Comparison of ENCODE assay signal across 2 cellular contexts in genomic region chr10:103544657-103545310, GRCh38.
TF ChIP-seq lines count a peak whose summit lies in the region.

No MANE protein-coding gene starts in this region.

TF ChIP-seq in liver, 16 proteins besides CTCF, POLR2A, EP300 and RAD21 (continued from another document):
- TF ChIP-seq, protein P1, sequence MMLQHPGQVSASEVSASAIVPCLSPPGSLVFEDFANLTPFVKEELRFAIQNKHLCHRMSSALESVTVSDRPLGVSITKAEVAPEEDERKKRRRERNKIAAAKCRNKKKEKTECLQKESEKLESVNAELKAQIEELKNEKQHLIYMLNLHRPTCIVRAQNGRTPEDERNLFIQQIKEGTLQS (IDR thresholded peaks at IDR 0.05), result no peak
- TF ChIP-seq, protein P2, sequence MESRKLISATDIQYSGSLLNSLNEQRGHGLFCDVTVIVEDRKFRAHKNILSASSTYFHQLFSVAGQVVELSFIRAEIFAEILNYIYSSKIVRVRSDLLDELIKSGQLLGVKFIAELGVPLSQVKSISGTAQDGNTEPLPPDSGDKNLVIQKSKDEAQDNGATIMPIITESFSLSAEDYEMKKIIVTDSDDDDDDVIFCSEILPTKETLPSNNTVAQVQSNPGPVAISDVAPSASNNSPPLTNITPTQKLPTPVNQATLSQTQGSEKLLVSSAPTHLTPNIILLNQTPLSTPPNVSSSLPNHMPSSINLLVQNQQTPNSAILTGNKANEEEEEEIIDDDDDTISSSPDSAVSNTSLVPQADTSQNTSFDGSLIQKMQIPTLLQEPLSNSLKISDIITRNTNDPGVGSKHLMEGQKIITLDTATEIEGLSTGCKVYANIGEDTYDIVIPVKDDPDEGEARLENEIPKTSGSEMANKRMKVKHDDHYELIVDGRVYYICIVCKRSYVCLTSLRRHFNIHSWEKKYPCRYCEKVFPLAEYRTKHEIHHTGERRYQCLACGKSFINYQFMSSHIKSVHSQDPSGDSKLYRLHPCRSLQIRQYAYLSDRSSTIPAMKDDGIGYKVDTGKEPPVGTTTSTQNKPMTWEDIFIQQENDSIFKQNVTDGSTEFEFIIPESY (IDR thresholded peaks at IDR 0.05), result no peak
- no peak for TF ChIP-seq HNF4G (IDR thresholded peaks at IDR 0.05)
- no peak for TF ChIP-seq NR2F2 (IDR thresholded peaks at IDR 0.05)
- no peak for TF ChIP-seq JUND (IDR thresholded peaks at IDR 0.05)
- TF ChIP-seq, protein P3, sequence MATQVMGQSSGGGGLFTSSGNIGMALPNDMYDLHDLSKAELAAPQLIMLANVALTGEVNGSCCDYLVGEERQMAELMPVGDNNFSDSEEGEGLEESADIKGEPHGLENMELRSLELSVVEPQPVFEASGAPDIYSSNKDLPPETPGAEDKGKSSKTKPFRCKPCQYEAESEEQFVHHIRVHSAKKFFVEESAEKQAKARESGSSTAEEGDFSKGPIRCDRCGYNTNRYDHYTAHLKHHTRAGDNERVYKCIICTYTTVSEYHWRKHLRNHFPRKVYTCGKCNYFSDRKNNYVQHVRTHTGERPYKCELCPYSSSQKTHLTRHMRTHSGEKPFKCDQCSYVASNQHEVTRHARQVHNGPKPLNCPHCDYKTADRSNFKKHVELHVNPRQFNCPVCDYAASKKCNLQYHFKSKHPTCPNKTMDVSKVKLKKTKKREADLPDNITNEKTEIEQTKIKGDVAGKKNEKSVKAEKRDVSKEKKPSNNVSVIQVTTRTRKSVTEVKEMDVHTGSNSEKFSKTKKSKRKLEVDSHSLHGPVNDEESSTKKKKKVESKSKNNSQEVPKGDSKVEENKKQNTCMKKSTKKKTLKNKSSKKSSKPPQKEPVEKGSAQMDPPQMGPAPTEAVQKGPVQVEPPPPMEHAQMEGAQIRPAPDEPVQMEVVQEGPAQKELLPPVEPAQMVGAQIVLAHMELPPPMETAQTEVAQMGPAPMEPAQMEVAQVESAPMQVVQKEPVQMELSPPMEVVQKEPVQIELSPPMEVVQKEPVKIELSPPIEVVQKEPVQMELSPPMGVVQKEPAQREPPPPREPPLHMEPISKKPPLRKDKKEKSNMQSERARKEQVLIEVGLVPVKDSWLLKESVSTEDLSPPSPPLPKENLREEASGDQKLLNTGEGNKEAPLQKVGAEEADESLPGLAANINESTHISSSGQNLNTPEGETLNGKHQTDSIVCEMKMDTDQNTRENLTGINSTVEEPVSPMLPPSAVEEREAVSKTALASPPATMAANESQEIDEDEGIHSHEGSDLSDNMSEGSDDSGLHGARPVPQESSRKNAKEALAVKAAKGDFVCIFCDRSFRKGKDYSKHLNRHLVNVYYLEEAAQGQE (IDR thresholded peaks at IDR 0.05), result no peak
- TF ChIP-seq EGR1 (IDR thresholded peaks at IDR 0.05; ENCODE audit: low read depth in 2 of 2), result no peak
- no peak for TF ChIP-seq SP1 (IDR thresholded peaks at IDR 0.05)
- TF ChIP-seq, protein P4, sequence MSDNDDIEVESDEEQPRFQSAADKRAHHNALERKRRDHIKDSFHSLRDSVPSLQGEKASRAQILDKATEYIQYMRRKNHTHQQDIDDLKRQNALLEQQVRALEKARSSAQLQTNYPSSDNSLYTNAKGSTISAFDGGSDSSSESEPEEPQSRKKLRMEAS (IDR thresholded peaks at IDR 0.05), result no peak
- no peak for TF ChIP-seq FOXA2 (IDR thresholded peaks at IDR 0.05)
- TF ChIP-seq FOXA1 (IDR thresholded peaks at IDR 0.05), result no peak
- TF ChIP-seq TAF1 (conservative IDR thresholded peaks at IDR 0.05), result no peak
- no peak for TF ChIP-seq YY1 (IDR thresholded peaks at IDR 0.05)
- no peak for TF ChIP-seq RXRA (IDR thresholded peaks at IDR 0.05)
- TF ChIP-seq GABPA (IDR thresholded peaks at IDR 0.05 in 1 of 2, conservative IDR thresholded peaks at IDR 0.05 in 1 of 2), result no peak

TF ChIP-seq in HepG2, 621 proteins besides CTCF, POLR2A, EP300 and RAD21:
- no peak for TF ChIP-seq MXD4 (CRISPR knock-in tag; IDR thresholded peaks at IDR 0.05)
- TF ChIP-seq TFE3 (CRISPR knock-in tag; IDR thresholded peaks at IDR 0.05), result no peak
- TF ChIP-seq SMAD3 (CRISPR knock-in tag; IDR thresholded peaks at IDR 0.05), result no peak
- no peak for TF ChIP-seq ZNF230 (CRISPR knock-in tag; IDR thresholded peaks at IDR 0.05)
